1 cellular context compared by ENCODE assay signal in the genomic region with DNA sequence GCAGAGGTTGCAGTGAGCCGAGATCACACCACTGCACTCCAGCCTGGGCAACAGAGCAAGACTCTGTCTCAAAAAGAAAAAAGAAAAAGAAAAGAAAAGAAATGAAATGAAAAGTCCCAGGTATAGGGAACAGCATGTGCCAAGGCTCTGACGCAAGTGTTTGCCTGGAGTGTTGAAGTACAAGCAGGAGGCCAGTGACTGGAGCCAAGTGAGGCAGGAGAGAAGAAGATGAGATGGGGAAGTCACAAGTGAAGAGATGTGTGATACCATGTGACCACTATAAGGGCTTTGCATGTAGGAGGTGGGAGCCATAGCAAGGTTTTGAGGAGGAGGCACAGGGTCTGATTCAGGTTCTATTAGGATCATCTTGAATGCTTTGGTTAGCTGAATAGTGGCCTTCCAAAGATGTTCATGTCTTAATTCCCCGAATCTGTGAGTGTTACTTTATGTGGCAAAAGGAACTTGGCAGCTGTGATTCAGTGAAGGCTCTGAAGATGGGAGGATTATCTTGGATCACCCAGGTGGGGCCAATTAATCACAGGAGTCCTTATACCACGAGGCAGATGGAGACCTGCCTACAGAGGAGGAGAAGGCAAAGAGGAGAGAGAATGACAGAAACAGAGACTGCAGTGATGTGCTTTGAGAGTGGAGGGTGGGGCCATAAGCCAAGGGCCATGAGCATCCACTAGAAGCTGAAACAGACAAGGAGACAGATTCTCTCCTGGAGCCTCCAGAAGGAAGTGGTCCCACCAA.
TF ChIP-seq lines count a peak whose summit lies in the region.

No MANE protein-coding gene starts in this region.

TF ChIP-seq in HEK293T, 16 proteins besides CTCF, POLR2A, EP300 and RAD21 (continued from another document):
- TF ChIP-seq, protein P1, sequence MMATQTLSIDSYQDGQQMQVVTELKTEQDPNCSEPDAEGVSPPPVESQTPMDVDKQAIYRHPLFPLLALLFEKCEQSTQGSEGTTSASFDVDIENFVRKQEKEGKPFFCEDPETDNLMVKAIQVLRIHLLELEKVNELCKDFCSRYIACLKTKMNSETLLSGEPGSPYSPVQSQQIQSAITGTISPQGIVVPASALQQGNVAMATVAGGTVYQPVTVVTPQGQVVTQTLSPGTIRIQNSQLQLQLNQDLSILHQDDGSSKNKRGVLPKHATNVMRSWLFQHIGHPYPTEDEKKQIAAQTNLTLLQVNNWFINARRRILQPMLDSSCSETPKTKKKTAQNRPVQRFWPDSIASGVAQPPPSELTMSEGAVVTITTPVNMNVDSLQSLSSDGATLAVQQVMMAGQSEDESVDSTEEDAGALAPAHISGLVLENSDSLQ (IDR thresholded peaks at IDR 0.05) = no peak
- TF ChIP-seq FOXK2 (IDR thresholded peaks at IDR 0.05) = no peak
- TF ChIP-seq LEF1 (IDR thresholded peaks at IDR 0.05; ENCODE audit: borderline replicate concordance) = no peak
- TF ChIP-seq ELF4 (IDR thresholded peaks at IDR 0.05) = no peak
